ENCODE assay signal across 8 cellular contexts in genomic region chr1:202144510-202145324, GRCh38. TPM values are rescaled to one million over a fixed set of nuclear protein-coding genes. Genes with fewer than 3 reads are reported as not detected.
DNase-seq lines count a peak whose midpoint lies in the region; ATAC-seq and TF ChIP-seq lines count a peak whose summit lies in the region.

ARL8A (minus strand) TSS chr1:202144737; CDS start chr1:202144572, 165 bp downstream.

- ATAC-seq in GM21381 (IDR thresholded peaks at IDR 0.05; ENCODE audit: unreplicated experiment) = peak; percentile 62
- peak; percentile 84 for ATAC-seq in SK-N-SH treated with all-trans-retinoic acid at 6 μM for 48 hours
- ATAC-seq in heart right ventricle = peak; percentile 68 to 90 (median 79)

- DNase-seq in DMS 273 treated with DMSO at 0.1 percent for 48 hours (lab: John Stamatoyannopoulos, UW) (peak; percentile 6), HuH-7 (ENCODE audit: low spot score) (peak; percentile 71), heart right ventricle (peak; percentile 72 to 80), trophoblast cell (peak; percentile 36 to 58), T1000 (lab: John Stamatoyannopoulos, UW) (no peak)

- H4K12ac ChIP-seq in trophoblast cell (ENCODE audit: low read depth, low read length) = peak within 1 kb of the TSS; percentile 63

- H2AK5ac ChIP-seq in trophoblast cell (ENCODE audit: low read length) = peak within 1 kb of the TSS; percentile 69

- H3K36me3 ChIP-seq in heart right ventricle (peaks cover 0 to 14% (median 0%) of the 10 kb centered on the region in 9 donors), trophoblast cell (ENCODE audit: control insufficient read depth in 1 of 2, insufficient read depth in 2 of 2, low read length in 2 of 2) (no peaks in the 10 kb centered on the region)

- peak within 1 kb of the TSS; percentile 53 for H3K4ac ChIP-seq in trophoblast cell (ENCODE audit: low read depth, low read length)

- H3K79me2 ChIP-seq in trophoblast cell (ENCODE audit: control insufficient read depth, insufficient read depth, low read length, poor library complexity) = peaks cover 13% of the 10 kb centered on the region

- no peak within 1 kb of the TSS for H2BK5ac ChIP-seq in trophoblast cell (ENCODE audit: low read depth, low read length, poor library complexity)

- WGBS in adipose tissue, 3 donors = 0 to 1% (median 0%) methylated on average over 64 to 70 of the region's 70 CpGs
- WGBS in heart right ventricle, 2 donors = 1% methylated on average over 48 to 70 of the region's 70 CpGs
- WGBS in trophoblast cell (ENCODE audit: extremely low coverage, insufficient coverage, insufficient read length) = no CpG with 5 or more reads among the region's 70 CpGs

- peak within 1 kb of the TSS; percentile 47 for H4K91ac ChIP-seq in trophoblast cell (ENCODE audit: low read depth, low read length)

- H3K9ac ChIP-seq in trophoblast cell (ENCODE audit: low read length) = peak within 1 kb of the TSS; percentile 94

- H3K79me1 ChIP-seq in trophoblast cell (ENCODE audit: low read length) = peaks cover 16% of the 10 kb centered on the region

- no peak for TF ChIP-seq CTCF in heart right ventricle (IDR thresholded peaks at IDR 0.05)

- H3K27ac ChIP-seq in adipose tissue (ENCODE audit: low read depth, low read length) (peak within 1 kb of the TSS; percentile 36), heart right ventricle (peak within 1 kb of the TSS; percentile 87 to 98 (median 95)), trophoblast cell (ENCODE audit: low read depth, low read length) (no peak within 1 kb of the TSS)

- peak within 1 kb of the TSS; percentile 69 for H2AFZ ChIP-seq in trophoblast cell (ENCODE audit: insufficient read depth, low read length, poor library complexity)

- peak within 1 kb of the TSS; percentile 38 for H3K18ac ChIP-seq in trophoblast cell (ENCODE audit: low read length)

- peak within 1 kb of the TSS; percentile 85 for H3K4me2 ChIP-seq in trophoblast cell (ENCODE audit: low read length)

- peak within 1 kb of the TSS; percentile 86 for H4K8ac ChIP-seq in trophoblast cell (ENCODE audit: low read depth, low read length)

- H3K23ac ChIP-seq in trophoblast cell (ENCODE audit: low read length) = no peak within 1 kb of the TSS

- H3K4me1 ChIP-seq in heart right ventricle = peaks cover 13 to 43% (median 30%) of the 10 kb centered on the region in 9 donors
- H3K4me1 ChIP-seq in trophoblast cell (ENCODE audit: control insufficient read depth in 1 of 2, insufficient read depth in 2 of 2, low read length in 2 of 2) = peaks cover 8 to 17% of the 10 kb centered on the region in 2 experiments

- no peak within 1 kb of the TSS for H2BK12ac ChIP-seq in trophoblast cell (ENCODE audit: low read length)

- peak within 1 kb of the TSS; percentile 92 for H3K14ac ChIP-seq in trophoblast cell (ENCODE audit: low read length)

- H3K4me3 ChIP-seq in heart right ventricle (peak within 1 kb of the TSS; percentile 80 to 99 (median 96)), trophoblast cell (ENCODE audit: low read depth, low read length) (peak within 1 kb of the TSS; percentile 91)

- H2BK120ac ChIP-seq in trophoblast cell (ENCODE audit: insufficient read depth, low read length, poor library complexity) = peak within 1 kb of the TSS; percentile 59

- H3K27me3 ChIP-seq in heart right ventricle (no peaks in the 10 kb centered on the region), trophoblast cell (ENCODE audit: insufficient read depth, low read length) (no peaks in the 10 kb centered on the region)

- intact Hi-C loops in heart right ventricle (cut with DNase I) = no loop called here

- H3K9me3 ChIP-seq in heart right ventricle = no peaks in the 10 kb centered on the region
- H3K9me3 ChIP-seq in trophoblast cell (ENCODE audit: insufficient read depth, low read depth, low read length) = no peaks in the 10 kb centered on the region

TF ChIP-seq in SK-N-SH treated with all-trans-retinoic acid at 6 μM for 48 hours, 23 proteins besides CTCF, POLR2A, EP300 and RAD21:
- TF ChIP-seq ZNF565 (CRISPR knock-in tag; conservative IDR thresholded peaks at IDR 0.05; ENCODE audit: low read depth) = no peak

RNA-seq across cellular contexts. Expression of gene ARL8A, which starts in this region (rescaled TPM):
- polyA plus RNA-seq in adipose tissue (10 to 100 TPM; 14.3 to 36.4 (median 31.0) TPM), heart right ventricle (10 to 100 TPM; 21.5 to 29.6 TPM)
- total RNA-seq in heart right ventricle = 10 to 100 TPM; 70.9 to 92.7 (median 83.4) TPM
- 20.3 and 20.9 TPM in 2 replicates for polyA plus RNA-seq in trophoblast cell (2013)
